ENCODE assay signal across 25 cellular contexts in genomic region chr12:23681237-23681636, GRCh38.
"Had no signal": no experiment of that assay in that cellular context is flagged by ENCODE, and none has a peak within 500 bp of the region (broad histone marks: within the 10 kb centered on the region; RNA-seq: fewer than 3 reads in every experiment).

No MANE protein-coding gene starts in this region.

- H3K36me3 ChIP-seq: esophagus squamous epithelium, gastroesophageal sphincter, heart left ventricle, left lung, lower lobe of right lung had no signal

- H3K9me3 ChIP-seq: esophagus squamous epithelium, gastroesophageal sphincter, left lung, mucosa of descending colon had no signal

- H3K4me3 ChIP-seq: coronary artery, dorsolateral prefrontal cortex, esophagus squamous epithelium, gastroesophageal sphincter, heart left ventricle, hepatocyte, left lung, lower lobe of right lung, mucosa of descending colon had no signal

- H2AFZ ChIP-seq: hepatocyte had no signal

- H3K27ac Mint-ChIP-seq: immature natural killer cell, mesothelial cell of epicardium, naive B cell had no signal

- H3K27ac ChIP-seq: coronary artery, dorsolateral prefrontal cortex, epithelial cell of prostate, esophagus squamous epithelium, gastroesophageal sphincter, heart left ventricle, hepatocyte, left lung, lower lobe of right lung had no signal

- H3K4me1 Mint-ChIP-seq: immature natural killer cell, mesothelial cell of epicardium, naive B cell had no signal

- FAIRE-seq: keratinocyte had no signal

- H3K27me3 ChIP-seq: dorsolateral prefrontal cortex, esophagus squamous epithelium, gastroesophageal sphincter, heart left ventricle, hepatocyte, left lung had no signal

- H3K4me1 ChIP-seq: esophagus squamous epithelium, gastroesophageal sphincter, heart left ventricle, left lung, lower lobe of right lung had no signal

- DNase-seq: dermis blood vessel endothelial cell; dorsolateral prefrontal cortex; effector CD4-positive, alpha-beta T cell; effector memory CD4-positive, alpha-beta T cell; erythroblast; esophagus squamous epithelium; foreskin fibroblast; foreskin melanocyte; heart left ventricle; hypothalamus; immature natural killer cell; left cardiac atrium; left lung; left ventricle myocardium superior; lower lobe of right lung; mesenchymal stem cell; mucosa of descending colon; naive B cell had no signal

- H3K36me3 Mint-ChIP-seq: immature natural killer cell, mesothelial cell of epicardium, naive B cell had no signal

- H3K27me3 Mint-ChIP-seq: naive B cell had no signal

- H3K4me3 Mint-ChIP-seq: immature natural killer cell, mesothelial cell of epicardium, naive B cell had no signal

- H3K4me2 ChIP-seq: hepatocyte had no signal

- H3K79me2 ChIP-seq: hepatocyte had no signal

- ATAC-seq: esophagus mucosa, gastroesophageal sphincter, heart left ventricle, left cardiac atrium, left lung, left ventricle myocardium superior, lower lobe of right lung, mucosa of descending colon had no signal
